ENCODE assay signal across 21 cellular contexts in genomic region chr2:100884145-100884621, GRCh38.
DNase-seq lines count a peak whose midpoint lies in the region; ATAC-seq and TF ChIP-seq lines count a peak whose summit lies in the region.
"Had no signal": no experiment of that assay in that cellular context is flagged by ENCODE, and none has a peak within 500 bp of the region (broad histone marks: within the 10 kb centered on the region; RNA-seq: fewer than 3 reads in every experiment).

No MANE protein-coding gene starts in this region.

- DNase-seq in fibroblast of villous mesenchyme (ENCODE audit: low read depth) (peak; percentile 52), stomach (no peak), spleen (no peak), HuH-7 (ENCODE audit: low spot score) (no peak), NCI-H345 treated with DMSO at 0.1 percent for 48 hours (lab: John Stamatoyannopoulos, UW; ENCODE audit: unreplicated experiment) (no peak)
- DNase-seq: activated CD4-positive, alpha-beta T cell treated with anti-CD3 and anti-CD28 coated beads, Interleukin-2, amount 10 ng/mL, durations not matched to agents 7 days and 5 days; activated gamma-delta T cell; dorsolateral prefrontal cortex; GM23248; immature natural killer cell; MG63; NCI-H2227 treated with DMSO at 0.1 percent for 48 hours; ovary; stimulated activated naive CD4-positive, alpha-beta T cell; SW 1271 had no signal

- intact Hi-C loops in stomach (cut with DNase I; ENCODE audit: low total_unique reads): loop anchor here (10.0 kb wide), 1 partner anchor 49 kb away; no protein-coding TSS in a partner anchor
- intact Hi-C loops in spleen (cut with DNase I; ENCODE audit: low total_unique reads): no loop called here

- H3K27me3 ChIP-seq in stomach (no peaks in the 10 kb centered on the region), spleen (replicated peaks in 1 of 7) (peaks cover 0 to 7% (median 0%) of the 10 kb centered on the region in 7 donors)
- H3K27me3 ChIP-seq: cardiac muscle cell, dorsolateral prefrontal cortex, MG63, ovary, tibial nerve had no signal

- H3K27ac ChIP-seq in VCaP: peak overlapping the region; percentile 33; the same call in 1 of the 2 replicates
- peak overlapping the region; percentile 19 to 54 (median 41) for H3K27ac ChIP-seq in stomach
- peak overlapping the region in 2 of 8 donors; percentile 8 to 26 for H3K27ac ChIP-seq in spleen
- H3K27ac ChIP-seq: cardiac muscle cell, dorsolateral prefrontal cortex, GM23248, ovary, tibial nerve had no signal

- H3K9me3 ChIP-seq in stomach (no peaks in the 10 kb centered on the region), spleen (no peaks in the 10 kb centered on the region)
- H3K9me3 ChIP-seq: MG63, ovary, tibial nerve had no signal

- TF ChIP-seq POLR2A in stomach (IDR thresholded peaks at IDR 0.05) (no peak), spleen (IDR thresholded peaks at IDR 0.05) (no peak)

- H3K4me1 ChIP-seq in stomach (peaks cover 34 to 84% (median 55%) of the 10 kb centered on the region in 4 donors), spleen (peaks cover 0 to 39% (median 6%) of the 10 kb centered on the region in 6 donors)

- H3K36me3 ChIP-seq in stomach: no peaks in the 10 kb centered on the region
- no peaks in the 10 kb centered on the region for H3K36me3 ChIP-seq in spleen
- H3K36me3 ChIP-seq: cardiac muscle cell, MG63, ovary, tibial nerve had no signal

- 14 to 40% (median 27%) methylated on average over 3 of the region's 3 CpGs for WGBS in stomach, 5 donors
- 37 to 48% (median 46%) methylated on average over 3 of the region's 3 CpGs for WGBS in spleen, 5 donors

- TF ChIP-seq CTCF in VCaP (conservative IDR thresholded peaks at IDR 0.05) (no peak), fibroblast of villous mesenchyme (IDR thresholded peaks at IDR 0.05; ENCODE audit: insufficient read depth, low read depth, low read length) (no peak), stomach (IDR thresholded peaks at IDR 0.05) (no peak), spleen (IDR thresholded peaks at IDR 0.05 in 8 of 11, conservative IDR thresholded peaks at IDR 0.05 in 3 of 11) (no peak)

- ATAC-seq in HG03520 (IDR thresholded peaks at IDR 0.05; ENCODE audit: unreplicated experiment) (peak; percentile 29), GM18502 (IDR thresholded peaks at IDR 0.05; ENCODE audit: poor library complexity, unreplicated experiment) (no peak)
- ATAC-seq: sciatic nerve had no signal

- H3K4me3 ChIP-seq in fibroblast of villous mesenchyme (ENCODE audit: low read depth, low read length): no peak overlapping the region
- no peak overlapping the region for H3K4me3 ChIP-seq in stomach
- no peak overlapping the region for H3K4me3 ChIP-seq in spleen
- H3K4me3 ChIP-seq: cardiac muscle cell, dorsolateral prefrontal cortex, GM23248, MG63, ovary, tibial nerve had no signal

- TF ChIP-seq EP300 in stomach (IDR thresholded peaks at IDR 0.05): no peak
